Comparison of ENCODE assay signal across 8 cellular contexts in the genomic region with DNA sequence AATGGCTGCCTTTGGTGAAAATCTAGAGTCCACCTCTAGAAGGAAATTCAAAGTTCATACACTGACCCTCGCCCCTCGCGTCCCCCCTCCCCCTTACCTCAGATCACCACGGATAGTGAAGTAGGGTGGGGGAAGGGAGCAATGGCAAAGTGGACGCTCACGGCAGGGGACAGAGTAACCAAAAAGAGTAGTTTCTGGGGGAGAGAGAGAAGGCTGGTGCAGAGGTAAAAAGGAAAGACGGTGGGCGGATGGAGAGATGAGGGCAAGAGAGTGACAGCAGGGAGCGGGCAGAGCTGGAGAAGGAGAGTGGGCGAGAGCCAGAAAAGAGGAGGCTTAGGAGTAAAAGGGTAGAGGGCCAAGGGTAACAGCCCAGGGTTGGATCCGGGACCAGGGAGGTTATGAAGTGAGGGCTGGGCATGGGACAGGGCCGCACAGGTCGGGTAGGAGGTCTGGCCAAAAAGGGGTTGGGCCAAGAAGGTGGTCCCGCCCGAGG. TPM values are rescaled to one million over a fixed set of nuclear protein-coding genes. Genes with fewer than 3 reads are reported as not detected.
DNase-seq lines count a peak whose midpoint lies in the region; ATAC-seq, FAIRE-seq and TF ChIP-seq lines count a peak whose summit lies in the region.

No MANE protein-coding gene starts in this region.

- no TSS peak for BruUV-seq in GM12878 (replicated peaks; lab: Mats Ljungman, UMichigan)

- CTCF ChIA-PET in GM12878 (lab: Yijun Ruan, JAX), result no interaction called here

- in situ Hi-C loops in GM12878 (cut with MboI), result no loop called here
- in situ Hi-C loops in KBM-7 (cut with MboI; ENCODE audit: low pct_unique_long_range_greater_than_20kb, low sequenced_read_pairs), result no loop called here

- H2AFZ ChIP-seq in GM12878 (ENCODE audit: control insufficient read depth, low read depth, low read length), result peak overlapping the region; percentile 93

- peak overlapping the region; percentile 84 for H3K4me3 ChIP-seq in GM12878
- H3K4me3 ChIP-seq in thoracic aorta, result peak overlapping the region; percentile 73

- peaks cover 4% of the 10 kb centered on the region for H3K4me1 ChIP-seq in GM12878 (ENCODE audit: control insufficient read depth, insufficient read depth, low read length)
- H3K4me1 ChIP-seq in thoracic aorta (ENCODE audit: control insufficient read depth in 1 of 2, low read depth in 2 of 2), result peaks cover 16 to 23% of the 10 kb centered on the region in 2 donors

- H4K20me1 ChIP-seq in GM12878 (ENCODE audit: control insufficient read depth, insufficient read depth), result no peaks in the 10 kb centered on the region

- RAD21 ChIA-PET in GM12878 (lab: Charles Lee; ENCODE audit: unreplicated experiment), result interaction anchor here (0.7 kb wide), 1 partner anchor 329 kb away, joined by 3 read pairs; no protein-coding TSS in a partner anchor

- no peak for TF ChIP-seq POLR2A in GM12878 (IDR thresholded peaks at IDR 0.05; ENCODE audit: low read depth, low read length)

- 7% methylated on average over 15 of the region's 15 CpGs for WGBS in GM12878 (ENCODE audit: insufficient coverage, insufficient replicate concordance, low lambda C conversion rate, missing lambda C conversion rate)

- peaks cover 34% of the 10 kb centered on the region for H3K79me2 ChIP-seq in GM12878 (ENCODE audit: control insufficient read depth, insufficient read depth, low read length)

- POLR2A ChIA-PET in GM12878 (lab: Charles Lee), result interaction anchor here (1.0 to 1.3 kb wide), 2 partner anchors 16 to 23 kb away, joined by 3 to 4 read pairs; no protein-coding TSS in a partner anchor

- H3K9me3 ChIP-seq in GM12878 (replicated peaks; ENCODE audit: control insufficient read depth, insufficient read depth, low read length), result no peaks in the 10 kb centered on the region
- H3K9me3 ChIP-seq in thoracic aorta, result no peaks in the 10 kb centered on the region

- H3K27me3 ChIP-seq in GM12878 (replicated peaks in 1 of 2; ENCODE audit: control insufficient read depth in 2 of 2, insufficient read depth in 2 of 2, low read length in 1 of 2), result no peaks in the 10 kb centered on the region
- H3K27me3 ChIP-seq in thoracic aorta (replicated peaks; ENCODE audit: insufficient read depth), result no peaks in the 10 kb centered on the region

- H3K36me3 ChIP-seq in GM12878 (ENCODE audit: control insufficient read depth in 2 of 2, insufficient read depth in 2 of 2, low read length in 1 of 2) (no peaks in the 10 kb centered on the region; a peak in 1 of 4 replicates), thoracic aorta (no peaks in the 10 kb centered on the region)

- H3K27ac ChIP-seq in GM12878 (ENCODE audit: control insufficient read depth, insufficient read depth), result peak overlapping the region; percentile 67
- peak overlapping the region; percentile 61 to 68 for H3K27ac ChIP-seq in thoracic aorta

- SMC1A ChIA-PET in GM12878 (lab: Charles Lee; ENCODE audit: uncharacterized antibody, unreplicated experiment), result interaction anchor here (0.7 to 1.6 kb wide), 3 partner anchors 10 to 17 kb away, joined by 3 to 4 read pairs (median 3); no protein-coding TSS in a partner anchor

- H3K4me2 ChIP-seq in GM12878 (ENCODE audit: control insufficient read depth, insufficient read depth), result peak overlapping the region; percentile 97

- no peak for FAIRE-seq in GM12878 (lab: Jason Lieb, UNC)

- no peak for TF ChIP-seq EP300 in GM12878 (IDR thresholded peaks at IDR 0.05; ENCODE audit: borderline replicate concordance in 1 of 2, control insufficient read depth in 1 of 2, low read depth in 2 of 2, low read length in 2 of 2)

- DNase-seq in GM12878 (ENCODE audit: low read depth, low spot score), result no peak
- peak in 1 of 2 donors; percentile 29 for DNase-seq in left colon
- DNase-seq in thoracic aorta (ENCODE audit: low spot score), result no peak
- no peak for DNase-seq in KBM-7
- DNase-seq in NCI-H526 treated with DMSO at 0.1 percent for 48 hours (lab: John Stamatoyannopoulos, UW), result no peak
- no peak for DNase-seq in SKM-1 treated with dmso at 0.1 percent for 144 hours (lab: John Stamatoyannopoulos, UW; ENCODE audit: unreplicated experiment)

- no peak for TF ChIP-seq CTCF in GM12878 (IDR thresholded peaks at IDR 0.05 in 2 of 3, conservative IDR thresholded peaks at IDR 0.05 in 1 of 3; ENCODE audit: control insufficient read depth in 2 of 3, extremely low read depth in 1 of 3, insufficient read depth in 1 of 3, low read depth in 3 of 3, low read length in 3 of 3)
- TF ChIP-seq CTCF in thoracic aorta (IDR thresholded peaks at IDR 0.05), result no peak

- TF ChIP-seq RAD21 in GM12878 (IDR thresholded peaks at IDR 0.05; ENCODE audit: insufficient read depth, low read depth, low read length), result no peak

- peak; percentile 36 for ATAC-seq in GM18907 (IDR thresholded peaks at IDR 0.05; ENCODE audit: unreplicated experiment)
- peak; percentile 13 for ATAC-seq in HG03175 (IDR thresholded peaks at IDR 0.05; ENCODE audit: unreplicated experiment)
- peak; percentile 31 for ATAC-seq in GM12878
- ATAC-seq in left colon, result peak; percentile 30
- peak; percentile 5 for ATAC-seq in thoracic aorta (ENCODE audit: insufficient number of reproducible peaks, low FRiP score, low read depth)

- intact Hi-C loops in GM12878 (cut with micrococcal nuclease; ENCODE audit: unreplicated experiment) (no loop called here), left colon (cut with DNase I, micrococcal nuclease) (no loop called here)

- H3K9ac ChIP-seq in GM12878 (ENCODE audit: control insufficient read depth, insufficient read depth, low read length), result peak overlapping the region; percentile 83

TF ChIP-seq in GM12878, 131 proteins besides CTCF, POLR2A, EP300 and RAD21 (continues in another document):
- TF ChIP-seq, protein P1, sequence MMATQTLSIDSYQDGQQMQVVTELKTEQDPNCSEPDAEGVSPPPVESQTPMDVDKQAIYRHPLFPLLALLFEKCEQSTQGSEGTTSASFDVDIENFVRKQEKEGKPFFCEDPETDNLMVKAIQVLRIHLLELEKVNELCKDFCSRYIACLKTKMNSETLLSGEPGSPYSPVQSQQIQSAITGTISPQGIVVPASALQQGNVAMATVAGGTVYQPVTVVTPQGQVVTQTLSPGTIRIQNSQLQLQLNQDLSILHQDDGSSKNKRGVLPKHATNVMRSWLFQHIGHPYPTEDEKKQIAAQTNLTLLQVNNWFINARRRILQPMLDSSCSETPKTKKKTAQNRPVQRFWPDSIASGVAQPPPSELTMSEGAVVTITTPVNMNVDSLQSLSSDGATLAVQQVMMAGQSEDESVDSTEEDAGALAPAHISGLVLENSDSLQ (IDR thresholded peaks at IDR 0.05), result peak; percentile 19; the same call in 1 of the 2 replicates
- TF ChIP-seq TAF1 (IDR thresholded peaks at IDR 0.05; ENCODE audit: borderline replicate concordance, low read depth, low read length), result no peak
- no peak for TF ChIP-seq SMARCA5 (IDR thresholded peaks at IDR 0.05)
- no peak for TF ChIP-seq IRF4 (IDR thresholded peaks at IDR 0.05; ENCODE audit: low read depth, low read length)
- TF ChIP-seq NR2C2 (IDR thresholded peaks at IDR 0.05; ENCODE audit: borderline replicate concordance, control insufficient read depth, insufficient read length, low read depth), result no peak
- TF ChIP-seq KLF5 (IDR thresholded peaks at IDR 0.05; ENCODE audit: partially characterized antibody), result no peak
- no peak for TF ChIP-seq POLR2AphosphoS5 (IDR thresholded peaks at IDR 0.05; ENCODE audit: low read length)
- no peak for TF ChIP-seq ZNF24 (IDR thresholded peaks at IDR 0.05)
- no peak for TF ChIP-seq ZSCAN29 (IDR thresholded peaks at IDR 0.05)
- TF ChIP-seq SIX5 (IDR thresholded peaks at IDR 0.05; ENCODE audit: low read depth, low read length, severe bottlenecking), result no peak

RNA-seq across cellular contexts. Expression of a gene that starts 0.4 kb away (rescaled TPM):
- 16.9 and 18.2 TPM in 2 replicates for total RNA-seq in GM12878 (2013; cell fraction: nucleolus; rRNA removed)
- total RNA-seq in GM12878 (2014; rRNA removed), result 7.9 and 10.2 TPM in 2 replicates
- total RNA-seq in GM12878 (2014; rRNA removed; fragmentation: Illumina TruSeq; extraction: Trizol), result 8.6 and 10.0 TPM in 2 replicates
- 13.1 and 13.6 TPM in 2 replicates for total RNA-seq in GM12878 (2021)
- 6.2 TPM for polyA plus RNA-seq in GM12878 (2011; ENCODE audit: low read depth)
- polyA plus RNA-seq in GM12878 (2011; rRNA removed), result 13.8 and 17.5 TPM in 2 replicates
- 6.9 and 9.2 TPM in 2 replicates for polyA plus RNA-seq in GM12878 (2011; cell fraction: cytosol; rRNA removed)
- polyA plus RNA-seq in GM12878 (2011; cell fraction: nucleus; rRNA removed), result 5.1 and 5.6 TPM in 2 replicates
- polyA plus RNA-seq in GM12878 (2012), result 7.9 and 9.6 TPM in 2 replicates
- polyA plus RNA-seq in GM12878 (2014; fragmentation: Illumina TruSeq; extraction: Trizol), result 7.6 and 9.0 TPM in 2 replicates
- polyA plus RNA-seq in GM12878 (2014; fragmentation: Nextera tagmentation; extraction: Ambion mirVana), result 1 to 10 TPM; 6.3 to 9.9 TPM
- 9.7 and 10.5 TPM in 2 replicates for polyA plus RNA-seq in GM12878 (2014; rRNA removed)
- polyA plus RNA-seq in GM12878 (2016; fragmentation: Nextera tagmentation; extraction: Ambion mirVana), result 10 to 100 TPM; 22.0 to 23.4 TPM
- 17.8 and 19.0 TPM in 2 replicates for polyA minus RNA-seq in GM12878 (2011; rRNA and poly(A)+ RNA removed)
- 3.5 TPM in 2 replicates for polyA minus RNA-seq in GM12878 (2011; cell fraction: cytosol; rRNA and poly(A)+ RNA removed)
- 3.6 and 4.4 TPM in 2 replicates for polyA minus RNA-seq in GM12878 (2011; cell fraction: nucleus; rRNA and poly(A)+ RNA removed)
- 10 to 100 TPM; 29.4 to 47.1 TPM for total RNA-seq in left colon
- 10 to 100 TPM; 20.3 to 28.5 TPM for total RNA-seq in thoracic aorta

RNA-seq across cellular contexts. Expression of a gene that starts 0.9 kb away (rescaled TPM):
- total RNA-seq in GM12878 (2013; cell fraction: nucleolus; rRNA removed), result 12.9 and 15.5 TPM in 2 replicates
- total RNA-seq in GM12878 (2014; rRNA removed), result 18.2 and 19.3 TPM in 2 replicates
- 18.3 and 19.8 TPM in 2 replicates for total RNA-seq in GM12878 (2014; rRNA removed; fragmentation: Illumina TruSeq; extraction: Trizol)
- total RNA-seq in GM12878 (2021), result 10.4 and 13.3 TPM in 2 replicates
- 3.7 TPM for polyA plus RNA-seq in GM12878 (2011; ENCODE audit: low read depth)
- polyA plus RNA-seq in GM12878 (2011; rRNA removed), result 18.8 and 25.6 TPM in 2 replicates
- polyA plus RNA-seq in GM12878 (2011; cell fraction: cytosol; rRNA removed), result 12.0 and 13.7 TPM in 2 replicates
- polyA plus RNA-seq in GM12878 (2011; cell fraction: nucleus; rRNA removed), result 4.2 and 5.3 TPM in 2 replicates
- polyA plus RNA-seq in GM12878 (2012), result 5.4 and 6.9 TPM in 2 replicates
- polyA plus RNA-seq in GM12878 (2014; fragmentation: Illumina TruSeq; extraction: Trizol), result 23.7 and 26.2 TPM in 2 replicates
- 10 to 100 TPM; 19.0 to 21.4 TPM for polyA plus RNA-seq in GM12878 (2014; fragmentation: Nextera tagmentation; extraction: Ambion mirVana)
- polyA plus RNA-seq in GM12878 (2014; rRNA removed), result 18.5 and 20.0 TPM in 2 replicates
- polyA plus RNA-seq in GM12878 (2016; fragmentation: Nextera tagmentation; extraction: Ambion mirVana), result 10 to 100 TPM; 28.5 to 30.9 TPM
- polyA minus RNA-seq in GM12878 (2011; rRNA and poly(A)+ RNA removed), result 11.0 and 11.6 TPM in 2 replicates
- 3.5 and 5.4 TPM in 2 replicates for polyA minus RNA-seq in GM12878 (2011; cell fraction: cytosol; rRNA and poly(A)+ RNA removed)
- 6.4 and 12.0 TPM in 2 replicates for polyA minus RNA-seq in GM12878 (2011; cell fraction: nucleus; rRNA and poly(A)+ RNA removed)
- 1 to 10 TPM; 5.0 to 6.3 TPM for total RNA-seq in left colon
- 10 to 100 TPM in 1 of 2 donors, 1 to 10 TPM in 1; 8.7 to 22.1 TPM for total RNA-seq in thoracic aorta
